Comparison of ENCODE assay signal across 26 cellular contexts in the genomic region with DNA sequence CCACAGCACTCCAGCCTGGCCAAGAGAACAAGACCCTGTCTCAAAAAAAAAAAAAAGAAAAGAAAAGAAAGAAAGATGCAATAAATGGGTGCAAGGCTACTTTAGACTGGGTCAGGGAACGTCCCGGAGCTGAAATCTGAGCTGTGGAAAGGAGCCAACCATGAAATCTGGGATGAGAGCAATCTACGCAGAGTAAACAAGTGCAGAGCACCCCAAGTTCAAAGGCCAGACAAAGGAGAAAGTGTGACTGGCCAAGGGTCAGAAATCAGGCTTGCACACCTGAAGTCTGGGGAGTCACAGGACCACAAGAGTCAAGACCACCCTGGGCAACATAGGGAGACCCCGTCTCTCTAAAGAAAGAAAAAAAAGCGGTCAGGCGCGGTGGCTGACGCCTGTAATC. TPM values are rescaled to one million over a fixed set of nuclear protein-coding genes. Genes with fewer than 3 reads are reported as not detected.
"Had no signal": no experiment of that assay in that cellular context is flagged by ENCODE, and none has a peak within 500 bp of the region (broad histone marks: within the 10 kb centered on the region; RNA-seq: fewer than 3 reads in every experiment).

No MANE protein-coding gene starts in this region.

- H3K27ac ChIP-seq: brain microvascular endothelial cell, coronary artery, neutrophil, pancreas, sigmoid colon, spleen, tibial artery had no signal

- H3K4me3 ChIP-seq: coronary artery, pancreas, sigmoid colon, spleen, tibial artery had no signal

- ATAC-seq: activated CD8-positive, alpha-beta T cell treated with anti-CD3 and anti-CD28 coated beads, Interleukin-2, amount 10 ng/mL, durations not matched to agents 7 days and 5 days; activated naive CD8-positive, alpha-beta T cell treated with anti-CD3 and anti-CD28 coated beads, Interleukin-2, amount 50 U/mL, for 24 hours; pancreas had no signal

- DNase-seq: activated CD8-positive, alpha-beta memory T cell treated with anti-CD3 and anti-CD28 coated beads, Interleukin-2, amount 50 U/mL, for 48 hours; activated CD8-positive, alpha-beta T cell treated with anti-CD3 and anti-CD28 coated beads, Interleukin-2, amount 10 ng/mL, durations not matched to agents 7 days and 5 days; activated effector memory CD4-positive, alpha-beta T cell treated with Interleukin-2 at 50 U/mL for 16 hours; activated naive CD4-positive, alpha-beta T cell treated with anti-CD3 and anti-CD28 coated beads, Interleukin-2, amount 10 ng/mL, durations not matched to agents 7 days and 5 days; activated naive CD8-positive, alpha-beta T cell treated with anti-CD3 and anti-CD28 coated beads, Interleukin-2, amount 50 U/mL, for 24 hours; activated T-cell treated with anti-CD3 and anti-CD28 coated beads, Interleukin-2, amount 50 U/mL, for 48 hours; anterior cingulate cortex; brain microvascular endothelial cell; hypothalamus; islet precursor cell; sigmoid colon; spleen; stimulated activated CD8-positive, alpha-beta memory T cell treated with anti-CD3 and anti-CD28 coated beads, Interleukin-4, amount 100 ng/mL, for 48 hours; stimulated activated naive CD4-positive, alpha-beta T cell treated with Interleukin-2 at 50 U/mL for 16 hours; substantia nigra; tibial artery had no signal

- H3K36me3 ChIP-seq: brain microvascular endothelial cell, neutrophil, pancreas had no signal

- H3K27me3 Mint-ChIP-seq: activated naive CD4-positive, alpha-beta T cell treated with anti-CD3 and anti-CD28 coated beads, Interleukin-2, amount 10 ng/mL, durations not matched to agents 7 days and 5 days; activated naive CD8-positive, alpha-beta T cell treated with anti-CD3 and anti-CD28 coated beads, Interleukin-2, amount 50 U/mL, for 24 hours had no signal

- H3K9me3 Mint-ChIP-seq: activated naive CD4-positive, alpha-beta T cell treated with anti-CD3 and anti-CD28 coated beads, Interleukin-2, amount 10 ng/mL, durations not matched to agents 7 days and 5 days; activated naive CD8-positive, alpha-beta T cell treated with anti-CD3 and anti-CD28 coated beads, Interleukin-2, amount 50 U/mL, for 24 hours had no signal

- H3K27me3 ChIP-seq: brain microvascular endothelial cell, neutrophil, pancreas, sigmoid colon, spleen, tibial artery had no signal

- H3K4me3 Mint-ChIP-seq: activated CD8-positive, alpha-beta T cell treated with anti-CD3 and anti-CD28 coated beads, Interleukin-2, amount 10 ng/mL, durations not matched to agents 7 days and 5 days; activated naive CD4-positive, alpha-beta T cell treated with anti-CD3 and anti-CD28 coated beads, Interleukin-2, amount 10 ng/mL, durations not matched to agents 7 days and 5 days; activated naive CD8-positive, alpha-beta T cell treated with anti-CD3 and anti-CD28 coated beads, Interleukin-2, amount 50 U/mL, for 24 hours had no signal

- FAIRE-seq: endometrium, frontal cortex, pancreas, TTC549, urothelium cell line had no signal

- H3K27ac Mint-ChIP-seq: activated CD8-positive, alpha-beta T cell treated with anti-CD3 and anti-CD28 coated beads, Interleukin-2, amount 10 ng/mL, durations not matched to agents 7 days and 5 days; activated naive CD4-positive, alpha-beta T cell treated with anti-CD3 and anti-CD28 coated beads, Interleukin-2, amount 10 ng/mL, durations not matched to agents 7 days and 5 days; activated naive CD8-positive, alpha-beta T cell treated with anti-CD3 and anti-CD28 coated beads, Interleukin-2, amount 50 U/mL, for 24 hours had no signal

- H3K9me3 ChIP-seq: neutrophil, pancreas, sigmoid colon, spleen, tibial artery had no signal

RNA-seq across cellular contexts. Expression of gene EVPLL, which starts 17.1 kb away (rescaled TPM):
- total RNA-seq: activated CD8-positive, alpha-beta T cell treated with anti-CD3 and anti-CD28 coated beads, Interleukin-2, amount 10 ng/mL, durations not matched to agents 7 days and 5 days; frontal cortex; lung microvascular endothelial cell; myocyte; pancreas; sigmoid colon; spleen; T-helper 2 cell treated with Interferon-gamma antibody and Interleukin-4, amounts not matched to agents 100 ng/mL and 5 ng/mL, for 36 hours had no signal
- polyA plus RNA-seq: spleen had no signal
